Comparison of ENCODE assay signal across 11 cellular contexts in the genomic region with DNA sequence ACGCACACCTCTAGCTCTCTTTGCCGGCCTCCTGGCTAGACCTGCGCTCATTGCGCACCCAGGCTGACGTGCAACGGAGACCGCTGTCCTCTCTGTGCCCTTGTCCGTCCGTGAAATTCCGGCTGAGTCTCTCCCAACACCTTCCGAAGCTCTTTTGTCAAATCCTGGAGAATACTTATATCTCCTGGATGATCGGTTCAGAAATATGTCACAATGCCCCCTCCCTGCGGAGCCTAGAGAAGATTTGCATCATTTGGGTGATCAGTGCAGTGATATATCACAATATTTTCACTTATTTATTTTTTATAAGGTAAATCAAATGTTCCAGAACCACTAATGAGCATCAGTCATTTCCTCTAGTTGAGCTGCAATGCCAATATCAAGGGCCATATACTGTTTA.
DNase-seq lines count a peak whose midpoint lies in the region; ATAC-seq and TF ChIP-seq lines count a peak whose summit lies in the region.
"Had no signal": no experiment of that assay in that cellular context is flagged by ENCODE, and none has a peak within 500 bp of the region (broad histone marks: within the 10 kb centered on the region; RNA-seq: fewer than 3 reads in every experiment).

No MANE protein-coding gene starts in this region.

- TF ChIP-seq CTCF in GM10266 (IDR thresholded peaks at IDR 0.05; ENCODE audit: control insufficient read depth, insufficient read depth, low read depth, missing control alignments), result no peak
- no peak for TF ChIP-seq CTCF in RWPE2 (IDR thresholded peaks at IDR 0.05; ENCODE audit: poor library complexity, severe bottlenecking)
- TF ChIP-seq CTCF in fibroblast of mammary gland (conservative IDR thresholded peaks at IDR 0.05; ENCODE audit: control insufficient read depth, insufficient read depth, low read depth, low read length), result no peak
- no peak for TF ChIP-seq CTCF in progenitor cell of endocrine pancreas (IDR thresholded peaks at IDR 0.05; ENCODE audit: unreplicated experiment)

- H3K27me3 Mint-ChIP-seq in progenitor cell of endocrine pancreas, result no peaks in the 10 kb centered on the region
- H3K27me3 Mint-ChIP-seq: naive thymus-derived CD8-positive, alpha-beta T cell had no signal

- peak; percentile 41 for DNase-seq in GM10266 (ENCODE audit: extremely low spot score)
- DNase-seq in RWPE2 (ENCODE audit: low spot score), result peak; percentile 87
- peak; percentile 8 for DNase-seq in fibroblast of mammary gland (ENCODE audit: low read depth)
- peak; percentile 10 for DNase-seq in progenitor cell of endocrine pancreas (ENCODE audit: low spot score, unreplicated experiment)
- no peak for DNase-seq in amniotic stem cell (lab: John Stamatoyannopoulos, UW)

- H3K9me3 Mint-ChIP-seq in progenitor cell of endocrine pancreas (ENCODE audit: low read depth), result no peaks in the 10 kb centered on the region

- H3K36me3 ChIP-seq in RWPE2 (ENCODE audit: low read depth), result no peaks in the 10 kb centered on the region

- H3K9me3 ChIP-seq in RWPE2 (ENCODE audit: severe bottlenecking), result no peaks in the 10 kb centered on the region

- H3K36me3 Mint-ChIP-seq in progenitor cell of endocrine pancreas (ENCODE audit: insufficient read depth), result no peaks in the 10 kb centered on the region
- H3K36me3 Mint-ChIP-seq: naive thymus-derived CD8-positive, alpha-beta T cell had no signal

- H3K4me3 ChIP-seq in RWPE2 (ENCODE audit: severe bottlenecking), result no peak overlapping the region
- no peak overlapping the region for H3K4me3 ChIP-seq in fibroblast of mammary gland (ENCODE audit: control insufficient read depth, low read depth, low read length)

- no peak overlapping the region for H3K4me3 Mint-ChIP-seq in progenitor cell of endocrine pancreas (ENCODE audit: low read depth)
- H3K4me3 Mint-ChIP-seq: naive thymus-derived CD8-positive, alpha-beta T cell had no signal

- H3K27me3 ChIP-seq in RWPE2 (ENCODE audit: insufficient read depth, poor library complexity, severe bottlenecking), result no peaks in the 10 kb centered on the region

- H3K27ac ChIP-seq in RWPE2 (ENCODE audit: poor library complexity, severe bottlenecking), result no peak overlapping the region

- H3K4me1 Mint-ChIP-seq in progenitor cell of endocrine pancreas (ENCODE audit: low read depth), result no peaks in the 10 kb centered on the region
- H3K4me1 Mint-ChIP-seq: naive thymus-derived CD8-positive, alpha-beta T cell had no signal

- ATAC-seq in RWPE2 (ENCODE audit: low read depth) (no peak), HG02973 (IDR thresholded peaks at IDR 0.05; ENCODE audit: unreplicated experiment) (no peak), HG02981 (IDR thresholded peaks at IDR 0.05; ENCODE audit: unreplicated experiment) (no peak), GM19351 (IDR thresholded peaks at IDR 0.05; ENCODE audit: unreplicated experiment) (no peak)
- ATAC-seq: esophagus mucosa; HCT116; naive thymus-derived CD8-positive, alpha-beta T cell had no signal

- H3K27ac Mint-ChIP-seq in progenitor cell of endocrine pancreas, result no peak overlapping the region
- H3K27ac Mint-ChIP-seq: naive thymus-derived CD8-positive, alpha-beta T cell had no signal

- H3K4me1 ChIP-seq in RWPE2 (ENCODE audit: insufficient read depth, poor library complexity, severe bottlenecking), result no peaks in the 10 kb centered on the region
